8 cellular contexts compared by ENCODE assay signal in the genomic region with DNA sequence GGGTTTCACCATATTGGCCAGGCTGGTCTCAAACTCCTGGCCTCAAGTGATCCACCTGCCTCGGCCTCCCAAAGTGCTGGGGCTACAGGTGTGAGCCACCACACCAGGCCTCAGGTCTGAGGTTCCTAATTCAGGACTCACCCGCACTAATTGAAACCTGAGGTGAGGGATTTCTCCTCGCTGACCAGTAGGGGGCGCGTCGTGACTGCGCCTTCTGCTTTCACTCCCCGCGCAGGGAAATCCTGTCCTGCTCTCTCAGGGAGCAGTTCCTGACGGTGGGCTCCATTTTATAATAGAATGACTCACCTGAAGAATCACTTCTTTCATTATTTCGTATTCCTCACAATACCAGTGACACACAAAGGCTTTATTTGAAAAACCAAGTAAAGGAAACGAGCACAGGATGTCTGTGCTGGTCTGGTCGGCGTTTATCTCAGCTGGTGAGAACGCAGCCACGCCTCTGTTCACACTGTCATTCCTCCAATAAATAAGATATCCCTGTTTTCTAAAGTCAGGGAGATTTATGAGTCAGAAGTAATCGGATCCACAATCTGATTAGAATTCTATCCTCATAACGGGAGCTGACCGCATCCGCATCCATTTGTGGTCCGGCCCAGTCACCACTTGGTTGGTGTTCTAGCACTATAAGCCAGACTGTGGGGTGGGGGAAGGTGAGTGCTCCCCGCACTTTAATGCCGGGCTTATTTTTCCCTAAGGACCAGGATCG. TPM values are rescaled to one million over a fixed set of nuclear protein-coding genes. Genes with fewer than 3 reads are reported as not detected.
DNase-seq lines count a peak whose midpoint lies in the region; ATAC-seq and TF ChIP-seq lines count a peak whose summit lies in the region.

No MANE protein-coding gene starts in this region.

- peak; percentile 82 for ATAC-seq in GM19438 (IDR thresholded peaks at IDR 0.05; ENCODE audit: low read depth, unreplicated experiment)
- ATAC-seq in naive thymus-derived CD4-positive, alpha-beta T cell = peak; percentile 92

- CTCF ChIA-PET in naive thymus-derived CD4-positive, alpha-beta T cell (lab: Charles Lee) = interaction anchor here (0.6 to 2.9 kb wide), 18 partner anchors 8 to 300 kb away, joined by 3 to 22 read pairs (median 4); a partner anchor contains a TSS

- H3K4me3 Mint-ChIP-seq in naive thymus-derived CD4-positive, alpha-beta T cell = peak overlapping the region; percentile 51 to 86 (median 76)

- H3K4me1 ChIP-seq in naive thymus-derived CD4-positive, alpha-beta T cell (ENCODE audit: control insufficient read depth in 2 of 2, insufficient read depth in 2 of 2, low read length in 2 of 2) = peaks cover 0 to 6% of the 10 kb centered on the region in 2 donors

- H3K27ac Mint-ChIP-seq in naive thymus-derived CD4-positive, alpha-beta T cell = peak overlapping the region in 8 of 9 donors; percentile 2 to 87 (median 63)

- DNase-seq in HPDE6-E6E7 (ENCODE audit: extremely low spot score) (peak; percentile 77), fibroblast of mammary gland (ENCODE audit: low read depth) (peak; percentile 90)
- DNase-seq in activated T-helper 1 cell treated with anti-CD3 and anti-CD28 coated beads, Interleukin-2, amount 50 U/mL, for 16 hours (ENCODE audit: low read depth in 1 of 2, low spot score in 1 of 2) = peak; percentile 64 to 79
- DNase-seq in naive thymus-derived CD4-positive, alpha-beta T cell = peak; percentile 62 to 80 (median 75)
- DNase-seq in stimulated activated CD8-positive, alpha-beta memory T cell treated with anti-CD3 and anti-CD28 coated beads, Interleukin-7, amount 100 ng/mL, for 4 hours (ENCODE audit: low read depth in 2 of 2) = peak; percentile 71 to 77

- peak; percentile 98 for TF ChIP-seq CTCF in C4-2B (conservative IDR thresholded peaks at IDR 0.05)
- peak; percentile 88 for TF ChIP-seq CTCF in fibroblast of mammary gland (conservative IDR thresholded peaks at IDR 0.05; ENCODE audit: control insufficient read depth, insufficient read depth, low read depth, low read length)

- no peaks in the 10 kb centered on the region for H3K27me3 ChIP-seq in naive thymus-derived CD4-positive, alpha-beta T cell (ENCODE audit: control insufficient read depth in 2 of 2, insufficient read depth in 2 of 2, low read length in 2 of 2)

- no peaks in the 10 kb centered on the region for H3K36me3 Mint-ChIP-seq in naive thymus-derived CD4-positive, alpha-beta T cell

- H3K4me1 Mint-ChIP-seq in naive thymus-derived CD4-positive, alpha-beta T cell = peaks cover 12 to 25% (median 21%) of the 10 kb centered on the region in 7 donors

- POLR2A ChIA-PET in naive thymus-derived CD4-positive, alpha-beta T cell (lab: Charles Lee) = interaction anchor here (1.3 to 1.8 kb wide), 4 partner anchors 31 to 125 kb away, joined by 3 to 7 read pairs (median 4); a partner anchor contains a TSS

- H3K9me3 ChIP-seq in naive thymus-derived CD4-positive, alpha-beta T cell (ENCODE audit: control insufficient read depth in 2 of 3, low read length in 3 of 3) = no peaks in the 10 kb centered on the region

- no peaks in the 10 kb centered on the region for H3K9me3 Mint-ChIP-seq in naive thymus-derived CD4-positive, alpha-beta T cell

- H3K36me3 ChIP-seq in naive thymus-derived CD4-positive, alpha-beta T cell (ENCODE audit: control insufficient read depth in 2 of 3, insufficient read depth in 3 of 3, low read length in 3 of 3) = no peaks in the 10 kb centered on the region

- intact Hi-C loops in naive thymus-derived CD4-positive, alpha-beta T cell (cut with micrococcal nuclease) = loop anchor here (1.0 to 2.0 kb wide), 6 partner anchors 31 to 231 kb away; no protein-coding TSS in a partner anchor

- peak overlapping the region; percentile 29 for H3K4me3 ChIP-seq in fibroblast of mammary gland (ENCODE audit: control insufficient read depth, low read depth, low read length)
- peak overlapping the region; percentile 58 for H3K4me3 ChIP-seq in naive thymus-derived CD4-positive, alpha-beta T cell (ENCODE audit: low read length)

- H3K27me3 Mint-ChIP-seq in naive thymus-derived CD4-positive, alpha-beta T cell = peaks cover 0 to 3% (median 0%) of the 10 kb centered on the region in 5 donors

- no peak overlapping the region for H3K27ac ChIP-seq in C4-2B
- H3K27ac ChIP-seq in naive thymus-derived CD4-positive, alpha-beta T cell (ENCODE audit: low read depth, low read length) = peak overlapping the region; percentile 40

TF ChIP-seq in PFSK-1, 5 proteins besides CTCF, POLR2A, EP300 and RAD21:
- TF ChIP-seq SIN3A (IDR thresholded peaks at IDR 0.05; ENCODE audit: borderline replicate concordance, insufficient read depth, low read length) = peak; percentile 90; the same call in 1 of the 2 replicates
- TF ChIP-seq, protein P1, sequence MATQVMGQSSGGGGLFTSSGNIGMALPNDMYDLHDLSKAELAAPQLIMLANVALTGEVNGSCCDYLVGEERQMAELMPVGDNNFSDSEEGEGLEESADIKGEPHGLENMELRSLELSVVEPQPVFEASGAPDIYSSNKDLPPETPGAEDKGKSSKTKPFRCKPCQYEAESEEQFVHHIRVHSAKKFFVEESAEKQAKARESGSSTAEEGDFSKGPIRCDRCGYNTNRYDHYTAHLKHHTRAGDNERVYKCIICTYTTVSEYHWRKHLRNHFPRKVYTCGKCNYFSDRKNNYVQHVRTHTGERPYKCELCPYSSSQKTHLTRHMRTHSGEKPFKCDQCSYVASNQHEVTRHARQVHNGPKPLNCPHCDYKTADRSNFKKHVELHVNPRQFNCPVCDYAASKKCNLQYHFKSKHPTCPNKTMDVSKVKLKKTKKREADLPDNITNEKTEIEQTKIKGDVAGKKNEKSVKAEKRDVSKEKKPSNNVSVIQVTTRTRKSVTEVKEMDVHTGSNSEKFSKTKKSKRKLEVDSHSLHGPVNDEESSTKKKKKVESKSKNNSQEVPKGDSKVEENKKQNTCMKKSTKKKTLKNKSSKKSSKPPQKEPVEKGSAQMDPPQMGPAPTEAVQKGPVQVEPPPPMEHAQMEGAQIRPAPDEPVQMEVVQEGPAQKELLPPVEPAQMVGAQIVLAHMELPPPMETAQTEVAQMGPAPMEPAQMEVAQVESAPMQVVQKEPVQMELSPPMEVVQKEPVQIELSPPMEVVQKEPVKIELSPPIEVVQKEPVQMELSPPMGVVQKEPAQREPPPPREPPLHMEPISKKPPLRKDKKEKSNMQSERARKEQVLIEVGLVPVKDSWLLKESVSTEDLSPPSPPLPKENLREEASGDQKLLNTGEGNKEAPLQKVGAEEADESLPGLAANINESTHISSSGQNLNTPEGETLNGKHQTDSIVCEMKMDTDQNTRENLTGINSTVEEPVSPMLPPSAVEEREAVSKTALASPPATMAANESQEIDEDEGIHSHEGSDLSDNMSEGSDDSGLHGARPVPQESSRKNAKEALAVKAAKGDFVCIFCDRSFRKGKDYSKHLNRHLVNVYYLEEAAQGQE (IDR thresholded peaks at IDR 0.05; ENCODE audit: insufficient read depth in 1 of 2, low read depth in 2 of 2, low read length in 2 of 2) = no peak

RNA-seq across cellular contexts. Expression of a gene that starts 35.4 kb away (rescaled TPM):
- 46.6 TPM for polyA plus RNA-seq in PFSK-1 (2012; ENCODE audit: insufficient read length, low read depth)
- total RNA-seq in naive thymus-derived CD4-positive, alpha-beta T cell = 10 to 100 TPM; 21.9 to 44.5 (median 23.1) TPM
- polyA plus RNA-seq in naive thymus-derived CD4-positive, alpha-beta T cell = 10 to 100 TPM; 17.3 to 64.3 TPM

RNA-seq across cellular contexts. Expression of a gene that starts 39.2 kb away (rescaled TPM):
- polyA plus RNA-seq in PFSK-1 (2012; ENCODE audit: insufficient read length, low read depth) = 17.2 TPM
- 10 to 100 TPM in 3 of 5 experiments, 1 to 10 TPM in 2; 8.5 to 12.1 (median 10.0) TPM for total RNA-seq in naive thymus-derived CD4-positive, alpha-beta T cell
- 1 to 10 TPM; 3.4 to 3.5 TPM for polyA plus RNA-seq in naive thymus-derived CD4-positive, alpha-beta T cell
